25 cellular contexts compared by ENCODE assay signal in genomic region chr10:43953672-43954071, GRCh38.
"Had no signal": no experiment of that assay in that cellular context is flagged by ENCODE, and none has a peak within 500 bp of the region (broad histone marks: within the 10 kb centered on the region; RNA-seq: fewer than 3 reads in every experiment).

No MANE protein-coding gene starts in this region.

- H3K4me3 Mint-ChIP-seq: activated CD4-positive, alpha-beta T cell treated with anti-CD3 and anti-CD28 coated beads, Interleukin-2, amount 10 ng/mL, durations not matched to agents 24 days and 14 days; activated CD8-positive, alpha-beta T cell treated with anti-CD3 and anti-CD28 coated beads for 36 hours; activated naive CD4-positive, alpha-beta T cell treated with anti-CD3 and anti-CD28 coated beads, Interleukin-2, amount 50 U/mL, for 24 hours; activated naive CD8-positive, alpha-beta T cell treated with anti-CD3 and anti-CD28 coated beads, Interleukin-2, amount 10 ng/mL, durations not matched to agents 7 days and 5 days had no signal

- H3K4me3 ChIP-seq: ascending aorta, cardiac muscle cell, K562, SJCRH30, SK-N-MC had no signal

- H3K27ac ChIP-seq: ascending aorta, cardiac muscle cell, SJCRH30, SK-N-MC had no signal

- H3K27ac Mint-ChIP-seq: activated CD4-positive, alpha-beta T cell treated with anti-CD3 and anti-CD28 coated beads, Interleukin-2, amount 10 ng/mL, durations not matched to agents 24 days and 14 days; activated CD8-positive, alpha-beta T cell treated with anti-CD3 and anti-CD28 coated beads for 36 hours; activated naive CD4-positive, alpha-beta T cell treated with anti-CD3 and anti-CD28 coated beads, Interleukin-2, amount 50 U/mL, for 24 hours; activated naive CD8-positive, alpha-beta T cell treated with anti-CD3 and anti-CD28 coated beads, Interleukin-2, amount 10 ng/mL, durations not matched to agents 7 days and 5 days; activated T-helper 2 cell treated with anti-CD3 and anti-CD28 coated beads, Interferon-gamma antibody, Interleukin-2, Interleukin-4, amounts not matched to agents 10 μg/mL and 5 μg/mL and 100 μg/mL, durations not matched to agents 14 hours and 24 hours and 36 hours had no signal

- H3K36me3 Mint-ChIP-seq: activated naive CD4-positive, alpha-beta T cell treated with anti-CD3 and anti-CD28 coated beads, Interleukin-2, amount 50 U/mL, for 24 hours; activated naive CD8-positive, alpha-beta T cell treated with anti-CD3 and anti-CD28 coated beads, Interleukin-2, amount 10 ng/mL, durations not matched to agents 7 days and 5 days had no signal

- H3K4me1 Mint-ChIP-seq: activated CD4-positive, alpha-beta T cell treated with anti-CD3 and anti-CD28 coated beads, Interleukin-2, amount 10 ng/mL, durations not matched to agents 24 days and 14 days; activated naive CD4-positive, alpha-beta T cell treated with anti-CD3 and anti-CD28 coated beads, Interleukin-2, amount 50 U/mL, for 24 hours; activated naive CD8-positive, alpha-beta T cell treated with anti-CD3 and anti-CD28 coated beads, Interleukin-2, amount 10 ng/mL, durations not matched to agents 7 days and 5 days had no signal

- DNase-seq: activated CD4-positive, alpha-beta T cell treated with anti-CD3 and anti-CD28 coated beads, Interleukin-2, amount 10 ng/mL, durations not matched to agents 24 days and 14 days; activated CD4-positive, alpha-beta T cell treated with anti-CD3 and anti-CD28 coated beads, Interleukin-2, amount 50 U/mL, for 4 hours; activated CD8-positive, alpha-beta T cell treated with anti-CD3 and anti-CD28 coated beads for 36 hours; activated gamma-delta T cell; activated naive CD4-positive, alpha-beta T cell treated with Interleukin-2 at 50 U/mL for 16 hours; activated naive CD8-positive, alpha-beta T cell treated with anti-CD3 and anti-CD28 coated beads, Interleukin-2, amount 10 ng/mL, durations not matched to agents 7 days and 5 days; activated T-cell treated with anti-CD3 and anti-CD28 coated beads, Interleukin-2, amount 50 U/mL, for 1 hour; amygdala; NCI-H1105; NCI-H1417 treated with DMSO at 0.1 percent for 48 hours; NCI-H187 treated with DMSO at 0.1 percent for 48 hours; NCI-H2081; NCI-H226; NCI-H446 treated with DMSO at 0.1 percent for 48 hours; NCI-H524; NCI-H69; SHP77; SJCRH30; T1000 had no signal
